Comparison of ENCODE assay signal across 6 cellular contexts in genomic region chr5:53987091-53987490, GRCh38.
"Had no signal": no experiment of that assay in that cellular context is flagged by ENCODE, and none has a peak within 500 bp of the region (broad histone marks: within the 10 kb centered on the region; RNA-seq: fewer than 3 reads in every experiment).

No MANE protein-coding gene starts in this region.

- DNase-seq: H9, HCEC 1CT, IMR-90, KG1 had no signal

- H3K4me3 ChIP-seq: GM23338, K562 had no signal
